ENCODE assay signal across 1 cellular context in genomic region chr14:102922490-102923200, GRCh38.
TF ChIP-seq lines count a peak whose summit lies in the region.

TSS of gene AMN (plus strand) at chr14:102922663. CDS start at chr14:102922689, 26 bp downstream.

TF ChIP-seq in HepG2, 621 proteins besides CTCF, POLR2A, EP300 and RAD21 (continued from another document and continues in another):
- TF ChIP-seq PBX3 (CRISPR knock-in tag; IDR thresholded peaks at IDR 0.05; ENCODE audit: borderline replicate concordance) (no peak), ZNF263 (CRISPR knock-in tag; IDR thresholded peaks at IDR 0.05) (peak; percentile 60), ZNF484 (CRISPR knock-in tag; IDR thresholded peaks at IDR 0.05; ENCODE audit: borderline replicate concordance, low read depth) (no peak; the same call in 1 of the 2 replicates), ZNF800 (CRISPR knock-in tag; IDR thresholded peaks at IDR 0.05) (no peak; the same call in 1 of the 2 replicates), ATF7 (IDR thresholded peaks at IDR 0.05) (no peak), ATF7 (CRISPR knock-in tag; IDR thresholded peaks at IDR 0.05) (0 out of 2 replicates have a peak, but pooled peaks have one; percentile 16), PRMT3 (CRISPR knock-in tag; IDR thresholded peaks at IDR 0.05; ENCODE audit: borderline replicate concordance, low read depth) (no peak), THRA (CRISPR knock-in tag; IDR thresholded peaks at IDR 0.05; ENCODE audit: borderline replicate concordance) (peak; percentile 90), ZNF296 (CRISPR knock-in tag; conservative IDR thresholded peaks at IDR 0.05) (peak; percentile 40; the same call in 1 of the 2 replicates), SIN3A (IDR thresholded peaks at IDR 0.05; ENCODE audit: borderline replicate concordance, low read depth, low read length) (0 out of 2 replicates have a peak, but pooled peaks have one; percentile 68), STAG1 (CRISPR knock-in tag; IDR thresholded peaks at IDR 0.05) (no peak; the same call in 1 of the 2 replicates), ZBTB8A (CRISPR knock-in tag; IDR thresholded peaks at IDR 0.05; ENCODE audit: borderline replicate concordance, low read depth) (no peak), ZNF441 (CRISPR knock-in tag; IDR thresholded peaks at IDR 0.05; ENCODE audit: borderline replicate concordance) (peak; percentile 29; the same call in 1 of the 2 replicates), MYPOP (CRISPR knock-in tag; IDR thresholded peaks at IDR 0.05) (no peak), ZNF777 (CRISPR knock-in tag; IDR thresholded peaks at IDR 0.05) (peak; percentile 50; the same call in 1 of the 2 replicates), HCFC1 (IDR thresholded peaks at IDR 0.05; ENCODE audit: low read depth, low read length) (no peak), ERF (CRISPR knock-in tag; IDR thresholded peaks at IDR 0.05) (peak; percentile 83; the same call in 1 of the 2 replicates), ZKSCAN8 (CRISPR knock-in tag; IDR thresholded peaks at IDR 0.05; ENCODE audit: borderline replicate concordance) (0 out of 2 replicates have a peak, but pooled peaks have one; percentile 35), TCF7L2 (IDR thresholded peaks at IDR 0.05; ENCODE audit: low read depth, low read length) (no peak), SOX13 (IDR thresholded peaks at IDR 0.05) (0 out of 2 replicates have a peak, but pooled peaks have one; percentile 31), SOX13 (CRISPR knock-in tag; conservative IDR thresholded peaks at IDR 0.05 in 1 of 2, IDR thresholded peaks at IDR 0.05 in 1 of 2) (0 out of 4 replicates have a peak, but pooled peaks of 1 of the 2 experiments have one; percentile 45), MEIS1 (CRISPR knock-in tag; IDR thresholded peaks at IDR 0.05; ENCODE audit: borderline replicate concordance) (0 out of 2 replicates have a peak, but pooled peaks have one; percentile 36), TFE3 (CRISPR knock-in tag; IDR thresholded peaks at IDR 0.05) (peak; percentile 82), ZNF33B (CRISPR knock-in tag; IDR thresholded peaks at IDR 0.05) (peak; percentile 72; the same call in 1 of the 2 replicates), NR3C1 (CRISPR knock-in tag; IDR thresholded peaks at IDR 0.05) (no peak), MIER2 (CRISPR knock-in tag; IDR thresholded peaks at IDR 0.05) (no peak), ZNF124 (CRISPR knock-in tag; IDR thresholded peaks at IDR 0.05) (0 out of 2 replicates have a peak, but pooled peaks have one; percentile 43), MYNN (CRISPR knock-in tag; IDR thresholded peaks at IDR 0.05; ENCODE audit: low read depth) (no peak), ZNF639 (CRISPR knock-in tag; conservative IDR thresholded peaks at IDR 0.05) (peak; percentile 70), FOSL1 (CRISPR knock-in tag; IDR thresholded peaks at IDR 0.05; ENCODE audit: borderline replicate concordance) (no peak), ARID4A (CRISPR knock-in tag; IDR thresholded peaks at IDR 0.05; ENCODE audit: borderline replicate concordance) (peak; percentile 94), ZNF260 (CRISPR knock-in tag; IDR thresholded peaks at IDR 0.05; ENCODE audit: borderline replicate concordance, low read depth) (no peak), SRSF1 (optimal IDR thresholded peaks at IDR 0.05; ENCODE audit: low read depth, low read length) (no peak), PAX8 (CRISPR knock-in tag; IDR thresholded peaks at IDR 0.05; ENCODE audit: borderline replicate concordance) (no peak), CBX1 (IDR thresholded peaks at IDR 0.05; ENCODE audit: low read depth) (peak; percentile 33), REL (CRISPR knock-in tag; conservative IDR thresholded peaks at IDR 0.05) (no peak), TRAFD1 (CRISPR knock-in tag; IDR thresholded peaks at IDR 0.05; ENCODE audit: borderline replicate concordance) (peak; percentile 63; the same call in 1 of the 2 replicates), HOXD1 (CRISPR knock-in tag; IDR thresholded peaks at IDR 0.05) (peak; percentile 21; the same call in 1 of the 2 replicates)
